36 cellular contexts compared by ENCODE assay signal in the genomic region with DNA sequence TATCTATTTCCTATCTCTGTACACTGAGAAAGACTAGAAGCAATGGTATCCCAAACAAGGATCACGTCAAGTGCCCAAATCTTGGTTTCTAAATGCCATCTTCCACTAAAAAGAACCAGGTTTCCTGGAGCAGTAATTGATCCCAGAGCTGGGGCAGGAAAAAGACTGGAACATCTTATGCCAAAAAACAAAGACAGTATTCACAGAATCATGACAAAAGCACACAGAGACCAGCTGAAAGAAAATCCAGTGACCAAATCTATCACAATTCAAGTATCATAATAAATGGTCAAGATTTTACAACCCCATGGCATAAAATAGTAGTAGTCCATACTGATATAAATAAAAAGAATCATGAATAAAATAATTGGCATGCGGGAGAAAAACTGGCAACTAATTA. TPM values are rescaled to one million over a fixed set of nuclear protein-coding genes. Genes with fewer than 3 reads are reported as not detected.
"Had no signal": no experiment of that assay in that cellular context is flagged by ENCODE, and none has a peak within 500 bp of the region (broad histone marks: within the 10 kb centered on the region; RNA-seq: fewer than 3 reads in every experiment).

No MANE protein-coding gene starts in this region.

- DNase-seq: activated CD4-positive, alpha-beta memory T cell treated with anti-CD3 and anti-CD28 coated beads, Interleukin-2, amount 10 ng/mL, durations not matched to agents 7 days and 5 days; activated CD4-positive, alpha-beta T cell treated with anti-CD3 and anti-CD28 coated beads for 36 hours; activated CD4-positive, alpha-beta T cell treated with anti-CD3 and anti-CD28 coated beads, Interleukin-2, amount 50 U/mL, for 1 hour; activated CD8-positive, alpha-beta memory T cell treated with anti-CD3 and anti-CD28 coated beads for 24 hours; activated CD8-positive, alpha-beta memory T cell treated with anti-CD3 and anti-CD28 coated beads, Interleukin-2, amount 10 ng/mL, durations not matched to agents 7 days and 5 days; activated CD8-positive, alpha-beta memory T cell treated with anti-CD3 and anti-CD28 coated beads, Interleukin-2, amount 50 U/mL, for 48 hours; activated effector memory CD4-positive, alpha-beta T cell treated with anti-CD3 and anti-CD28 coated beads, Interleukin-2, amount 50 U/mL, for 16 hours; activated naive CD4-positive, alpha-beta T cell; activated naive CD4-positive, alpha-beta T cell treated with anti-CD3 and anti-CD28 coated beads, Interleukin-2, amount 50 U/mL, for 16 hours; activated naive CD8-positive, alpha-beta T cell treated with anti-CD3 and anti-CD28 coated beads for 36 hours; activated T-cell treated with anti-CD3 and anti-CD28 coated beads, Interleukin-2, amount 50 U/mL, for 48 hours; adrenal gland; body of pancreas; IMR-90; NCI-H1092 treated with DMSO at 0.1 percent for 48 hours; NCI-H1417; NCI-H146; NCI-H187 treated with DMSO at 0.1 percent for 48 hours; NCI-H2081 treated with DMSO at 0.1 percent for 48 hours; NCI-H226; NCI-H446 treated with DMSO at 0.1 percent for 48 hours; NCI-H524; NCI-H69; NCI-H82; SHP77; SJCRH30; SK-N-SH had no signal

- H3K9me3 Mint-ChIP-seq: activated CD4-positive, alpha-beta memory T cell treated with anti-CD3 and anti-CD28 coated beads, Interleukin-2, amount 10 ng/mL, durations not matched to agents 7 days and 5 days; activated naive CD8-positive, alpha-beta T cell treated with anti-CD3 and anti-CD28 coated beads for 36 hours; activated T-helper 17 cell treated with anti-CD3 and anti-CD28 coated beads, Interleukin-2, amount 50 U/mL, for 72 hours; T-helper 1 cell treated with Interleukin-12 subunit alpha and Interleukin-12 subunit beta and Interleukin-4 antibody, amounts not matched to agents 30 μg/mL and 1 μg/mL, for 36 hours; T-helper 2 cell treated with Interferon-gamma antibody and Interleukin-4, amounts not matched to agents 5 μg/mL and 100 μg/mL, for 36 hours had no signal

- H3K4me3 Mint-ChIP-seq: activated CD4-positive, alpha-beta memory T cell treated with anti-CD3 and anti-CD28 coated beads, Interleukin-2, amount 10 ng/mL, durations not matched to agents 7 days and 5 days; activated CD4-positive, alpha-beta T cell treated with anti-CD3 and anti-CD28 coated beads for 36 hours; activated CD8-positive, alpha-beta memory T cell treated with anti-CD3 and anti-CD28 coated beads, Interleukin-2, amount 10 ng/mL, durations not matched to agents 7 days and 5 days; activated naive CD8-positive, alpha-beta T cell treated with anti-CD3 and anti-CD28 coated beads for 36 hours; activated T-helper 17 cell treated with anti-CD3 and anti-CD28 coated beads, Interleukin-2, amount 50 U/mL, for 72 hours; T-helper 1 cell treated with Interleukin-12 subunit alpha and Interleukin-12 subunit beta and Interleukin-4 antibody, amounts not matched to agents 30 μg/mL and 1 μg/mL, for 36 hours; T-helper 2 cell treated with Interferon-gamma antibody and Interleukin-4, amounts not matched to agents 5 μg/mL and 100 μg/mL, for 36 hours had no signal

- H3K27ac Mint-ChIP-seq: activated CD4-positive, alpha-beta memory T cell treated with anti-CD3 and anti-CD28 coated beads, Interleukin-2, amount 10 ng/mL, durations not matched to agents 7 days and 5 days; activated CD8-positive, alpha-beta memory T cell treated with anti-CD3 and anti-CD28 coated beads, Interleukin-2, amount 10 ng/mL, durations not matched to agents 7 days and 5 days; activated naive CD8-positive, alpha-beta T cell treated with anti-CD3 and anti-CD28 coated beads for 36 hours; T-helper 1 cell treated with Interleukin-12 subunit alpha and Interleukin-12 subunit beta and Interleukin-4 antibody, amounts not matched to agents 30 μg/mL and 1 μg/mL, for 36 hours; T-helper 2 cell treated with Interferon-gamma antibody and Interleukin-4, amounts not matched to agents 5 μg/mL and 100 μg/mL, for 36 hours had no signal

- ATAC-seq: activated CD4-positive, alpha-beta T cell treated with anti-CD3 and anti-CD28 coated beads for 36 hours; activated CD8-positive, alpha-beta memory T cell treated with anti-CD3 and anti-CD28 coated beads, Interleukin-2, amount 10 ng/mL, durations not matched to agents 7 days and 5 days; activated T-helper 17 cell treated with anti-CD3 and anti-CD28 coated beads, Interleukin-2, amount 50 U/mL, for 72 hours; body of pancreas; K562; Panc1 had no signal

- H3K27me3 Mint-ChIP-seq: activated CD4-positive, alpha-beta memory T cell treated with anti-CD3 and anti-CD28 coated beads, Interleukin-2, amount 10 ng/mL, durations not matched to agents 7 days and 5 days; activated CD4-positive, alpha-beta T cell treated with anti-CD3 and anti-CD28 coated beads for 36 hours; activated CD8-positive, alpha-beta memory T cell treated with anti-CD3 and anti-CD28 coated beads, Interleukin-2, amount 10 ng/mL, durations not matched to agents 7 days and 5 days; activated naive CD8-positive, alpha-beta T cell treated with anti-CD3 and anti-CD28 coated beads for 36 hours; activated T-helper 17 cell treated with anti-CD3 and anti-CD28 coated beads, Interleukin-2, amount 50 U/mL, for 72 hours had no signal

RNA-seq across cellular contexts. Expression of a gene that starts 58.2 kb away (rescaled TPM):
- total RNA-seq: adrenal gland, astrocyte, body of pancreas, cardiac septum, IMR-90, M059J, RPMI7951 had no signal
